24 cellular contexts compared by ENCODE assay signal in the genomic region with DNA sequence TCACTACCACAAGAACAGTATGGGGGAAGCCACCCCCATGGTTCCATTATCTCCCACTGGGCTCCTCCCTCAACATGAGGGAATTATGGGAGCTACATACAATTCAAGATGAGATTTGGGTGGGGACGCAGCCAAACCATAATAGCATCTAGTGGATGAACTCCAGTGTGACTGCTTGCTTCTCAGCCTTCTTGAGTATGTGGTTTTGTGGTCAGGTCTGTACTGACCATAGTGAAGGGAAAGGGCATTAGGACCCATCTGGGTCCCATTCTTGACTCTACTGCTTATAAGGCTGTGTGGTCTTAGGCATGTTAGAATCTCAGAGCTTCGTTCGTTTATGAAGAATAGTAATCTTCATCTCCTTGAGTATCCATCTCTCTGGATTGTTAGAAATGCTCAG.
"Had no signal": no experiment of that assay in that cellular context is flagged by ENCODE, and none has a peak within 500 bp of the region (broad histone marks: within the 10 kb centered on the region; RNA-seq: fewer than 3 reads in every experiment).

No MANE protein-coding gene starts in this region.

- H3K4me1 ChIP-seq: breast epithelium, transverse colon had no signal

- H3K27me3 ChIP-seq: breast epithelium, suprapubic skin, transverse colon had no signal

- H3K36me3 ChIP-seq: breast epithelium, transverse colon had no signal

- H3K4me3 ChIP-seq: breast epithelium, lung, suprapubic skin, transverse colon had no signal

- DNase-seq: activated CD4-positive, alpha-beta memory T cell treated with anti-CD3 and anti-CD28 coated beads, Interleukin-2, amount 10 ng/mL, durations not matched to agents 7 days and 5 days; activated CD4-positive, alpha-beta T cell treated with anti-CD3 and anti-CD28 coated beads for 48 hours; activated CD4-positive, CD25-positive, alpha-beta regulatory T cell; activated naive CD4-positive, alpha-beta T cell treated with Interleukin-2 at 50 U/mL for 16 hours; activated naive CD8-positive, alpha-beta T cell treated with anti-CD3 and anti-CD28 coated beads, Interleukin-2, amount 10 ng/mL, durations not matched to agents 7 days and 5 days; activated T-cell treated with anti-CD3 and anti-CD28 coated beads, Interleukin-2, amount 50 U/mL, for 1 hour; amygdala; cerebellar nuclear complex; effector memory CD4-positive, alpha-beta T cell; foreskin fibroblast; hypothalamus; midbrain; nephron progenitor cell; occipital lobe; stimulated activated CD4-positive, alpha-beta T cell treated with anti-CD3 and anti-CD28 coated beads, Interleukin-12 subunit alpha, Interleukin-12 subunit beta, amount 100 ng/mL, for 4 hours; stimulated activated CD4-positive, alpha-beta T cell treated with anti-CD3 and anti-CD28 coated beads, Interleukin-1b, Interleukin-23, amount 100 ng/mL, for 48 hours; stimulated activated naive CD8-positive, alpha-beta T cell treated with anti-CD3 and anti-CD28 coated beads, Interleukin-15, Interleukin-2, amounts not matched to agents 100 U/mL and 50 U/mL, for 24 hours; T-helper 1 cell; T-helper 9 cell; transverse colon had no signal

- FAIRE-seq: keratinocyte had no signal

- H3K9me3 ChIP-seq: breast epithelium, suprapubic skin, transverse colon had no signal

- ATAC-seq: stimulated activated naive CD8-positive, alpha-beta T cell treated with anti-CD3 and anti-CD28 coated beads, Interleukin-15, Interleukin-2, amounts not matched to agents 100 U/mL and 50 U/mL, for 24 hours had no signal

- H3K27ac ChIP-seq: breast epithelium, suprapubic skin, transverse colon had no signal
